Comparison of ENCODE assay signal across 1 cellular context in the genomic region with DNA sequence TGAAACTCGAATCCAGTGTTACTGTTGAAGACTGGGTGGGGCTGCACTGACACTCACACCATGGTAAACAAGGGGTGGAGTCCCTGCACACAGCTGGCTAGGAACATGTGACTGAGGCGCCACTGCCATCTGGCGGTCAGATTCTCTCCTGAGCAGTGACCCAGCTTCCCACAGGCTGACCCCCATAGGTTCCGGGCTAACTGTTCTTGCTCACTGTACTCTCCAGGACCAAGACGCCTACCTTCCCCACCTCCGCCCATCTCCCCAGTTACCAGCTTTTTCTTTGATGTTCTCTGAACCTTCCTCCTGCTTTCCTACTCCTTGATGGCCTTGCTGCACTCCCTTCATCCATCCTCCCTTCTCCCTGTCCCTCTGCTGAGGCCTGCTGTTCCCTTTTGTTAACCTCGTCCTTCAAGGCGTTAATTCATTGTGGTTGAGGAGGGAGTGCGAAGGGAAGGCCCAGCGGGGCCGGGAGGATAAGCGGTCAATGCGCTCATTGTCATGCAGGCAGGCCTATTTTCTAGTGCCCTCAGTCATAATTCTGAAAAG.
TF ChIP-seq lines count a peak whose summit lies in the region.

No MANE protein-coding gene starts in this region.

TF ChIP-seq in HepG2, 621 proteins besides CTCF, POLR2A, EP300 and RAD21 (continued from another document and continues in another):
- TF ChIP-seq PHF8 (CRISPR knock-in tag; IDR thresholded peaks at IDR 0.05) (no peak), ETV5 (CRISPR knock-in tag; IDR thresholded peaks at IDR 0.05; ENCODE audit: borderline replicate concordance) (no peak), PCBP2 (optimal IDR thresholded peaks at IDR 0.05; ENCODE audit: low read depth, low read length, poor library complexity, severe bottlenecking) (no peak), ZNF557 (CRISPR knock-in tag; IDR thresholded peaks at IDR 0.05) (no peak), ZNF24 (IDR thresholded peaks at IDR 0.05) (no peak), ZBTB34 (CRISPR knock-in tag; IDR thresholded peaks at IDR 0.05) (no peak), ELF3 (CRISPR knock-in tag; IDR thresholded peaks at IDR 0.05) (no peak), NBN (conservative IDR thresholded peaks at IDR 0.05) (no peak), ATF1 (CRISPR knock-in tag; IDR thresholded peaks at IDR 0.05) (no peak), USF2 (IDR thresholded peaks at IDR 0.05; ENCODE audit: low read depth, low read length) (peak; percentile 73), USF2 (CRISPR knock-in tag; IDR thresholded peaks at IDR 0.05; ENCODE audit: borderline replicate concordance) (peak; percentile 79; the same call in 1 of the 2 replicates), HMGXB3 (CRISPR knock-in tag; IDR thresholded peaks at IDR 0.05; ENCODE audit: borderline replicate concordance) (no peak), SNAI1 (CRISPR knock-in tag; IDR thresholded peaks at IDR 0.05; ENCODE audit: borderline replicate concordance) (no peak), ZNF17 (CRISPR knock-in tag; IDR thresholded peaks at IDR 0.05) (no peak), KLF16 (CRISPR knock-in tag; IDR thresholded peaks at IDR 0.05) (no peak), ARID4A (CRISPR knock-in tag; IDR thresholded peaks at IDR 0.05; ENCODE audit: borderline replicate concordance) (peak; percentile 24; the same call in 1 of the 2 replicates), ZBTB14 (CRISPR knock-in tag; IDR thresholded peaks at IDR 0.05) (no peak), ZNF737 (CRISPR knock-in tag; IDR thresholded peaks at IDR 0.05; ENCODE audit: borderline replicate concordance) (no peak), MXD4 (CRISPR knock-in tag; IDR thresholded peaks at IDR 0.05) (no peak; the same call in 1 of the 2 replicates), XRCC5 (optimal IDR thresholded peaks at IDR 0.05; ENCODE audit: low read length) (peak; percentile 78), KDM2A (CRISPR knock-in tag; IDR thresholded peaks at IDR 0.05; ENCODE audit: borderline replicate concordance, low read depth) (peak; percentile 28; the same call in 1 of the 2 replicates), MXI1 (IDR thresholded peaks at IDR 0.05; ENCODE audit: borderline replicate concordance, low read depth, low read length) (peak; percentile 35; the same call in 1 of the 3 replicates), ZNF101 (CRISPR knock-in tag; IDR thresholded peaks at IDR 0.05; ENCODE audit: borderline replicate concordance, low read depth) (no peak), ZNF781 (CRISPR knock-in tag; IDR thresholded peaks at IDR 0.05; ENCODE audit: borderline replicate concordance, not compliant biosample characterization) (no peak), ZBED4 (CRISPR knock-in tag; IDR thresholded peaks at IDR 0.05; ENCODE audit: borderline replicate concordance) (no peak; the same call in 1 of the 2 replicates), MAFF (IDR thresholded peaks at IDR 0.05; ENCODE audit: low read depth, low read length) (no peak), ZNF136 (CRISPR knock-in tag; IDR thresholded peaks at IDR 0.05; ENCODE audit: low read depth) (no peak), FOXA3 (CRISPR knock-in tag; IDR thresholded peaks at IDR 0.05) (peak; percentile 88)
- TF ChIP-seq, protein P1, sequence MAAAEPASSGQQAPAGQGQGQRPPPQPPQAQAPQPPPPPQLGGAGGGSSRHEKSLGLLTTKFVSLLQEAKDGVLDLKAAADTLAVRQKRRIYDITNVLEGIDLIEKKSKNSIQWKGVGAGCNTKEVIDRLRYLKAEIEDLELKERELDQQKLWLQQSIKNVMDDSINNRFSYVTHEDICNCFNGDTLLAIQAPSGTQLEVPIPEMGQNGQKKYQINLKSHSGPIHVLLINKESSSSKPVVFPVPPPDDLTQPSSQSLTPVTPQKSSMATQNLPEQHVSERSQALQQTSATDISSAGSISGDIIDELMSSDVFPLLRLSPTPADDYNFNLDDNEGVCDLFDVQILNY (CRISPR knock-in tag; conservative IDR thresholded peaks at IDR 0.05): no peak
- TF ChIP-seq, protein P2, sequence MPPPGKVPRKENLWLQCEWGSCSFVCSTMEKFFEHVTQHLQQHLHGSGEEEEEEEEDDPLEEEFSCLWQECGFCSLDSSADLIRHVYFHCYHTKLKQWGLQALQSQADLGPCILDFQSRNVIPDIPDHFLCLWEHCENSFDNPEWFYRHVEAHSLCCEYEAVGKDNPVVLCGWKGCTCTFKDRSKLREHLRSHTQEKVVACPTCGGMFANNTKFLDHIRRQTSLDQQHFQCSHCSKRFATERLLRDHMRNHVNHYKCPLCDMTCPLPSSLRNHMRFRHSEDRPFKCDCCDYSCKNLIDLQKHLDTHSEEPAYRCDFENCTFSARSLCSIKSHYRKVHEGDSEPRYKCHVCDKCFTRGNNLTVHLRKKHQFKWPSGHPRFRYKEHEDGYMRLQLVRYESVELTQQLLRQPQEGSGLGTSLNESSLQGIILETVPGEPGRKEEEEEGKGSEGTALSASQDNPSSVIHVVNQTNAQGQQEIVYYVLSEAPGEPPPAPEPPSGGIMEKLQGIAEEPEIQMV (CRISPR knock-in tag; IDR thresholded peaks at IDR 0.05; ENCODE audit: low read depth): no peak
- TF ChIP-seq, protein P3, sequence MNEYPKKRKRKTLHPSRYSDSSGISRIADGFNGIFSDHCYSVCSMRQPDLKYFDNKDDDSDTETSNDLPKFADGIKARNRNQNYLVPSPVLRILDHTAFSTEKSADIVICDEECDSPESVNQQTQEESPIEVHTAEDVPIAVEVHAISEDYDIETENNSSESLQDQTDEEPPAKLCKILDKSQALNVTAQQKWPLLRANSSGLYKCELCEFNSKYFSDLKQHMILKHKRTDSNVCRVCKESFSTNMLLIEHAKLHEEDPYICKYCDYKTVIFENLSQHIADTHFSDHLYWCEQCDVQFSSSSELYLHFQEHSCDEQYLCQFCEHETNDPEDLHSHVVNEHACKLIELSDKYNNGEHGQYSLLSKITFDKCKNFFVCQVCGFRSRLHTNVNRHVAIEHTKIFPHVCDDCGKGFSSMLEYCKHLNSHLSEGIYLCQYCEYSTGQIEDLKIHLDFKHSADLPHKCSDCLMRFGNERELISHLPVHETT (CRISPR knock-in tag; conservative IDR thresholded peaks at IDR 0.05): no peak
- TF ChIP-seq, protein P4, sequence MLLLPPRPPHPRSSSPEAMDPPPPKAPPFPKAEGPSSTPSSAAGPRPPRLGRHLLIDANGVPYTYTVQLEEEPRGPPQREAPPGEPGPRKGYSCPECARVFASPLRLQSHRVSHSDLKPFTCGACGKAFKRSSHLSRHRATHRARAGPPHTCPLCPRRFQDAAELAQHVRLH (CRISPR knock-in tag; IDR thresholded peaks at IDR 0.05; ENCODE audit: borderline replicate concordance, low read depth): no peak
